Comparison of ENCODE assay signal across 8 cellular contexts in genomic region chr2:73290049-73290839, GRCh38. TPM values are rescaled to one million over a fixed set of nuclear protein-coding genes. Genes with fewer than 3 reads are reported as not detected.
DNase-seq lines count a peak whose midpoint lies in the region; ATAC-seq and TF ChIP-seq lines count a peak whose summit lies in the region.

No MANE protein-coding gene starts in this region.

- no peak for ATAC-seq in HG02623 (IDR thresholded peaks at IDR 0.05; ENCODE audit: unreplicated experiment)
- no peak for ATAC-seq in HG02981 (IDR thresholded peaks at IDR 0.05; ENCODE audit: unreplicated experiment)

- peaks cover 20 to 50% (median 37%) of the 10 kb centered on the region in 6 donors for H3K4me1 ChIP-seq in spleen

- POLR2A ChIA-PET in BJ (lab: Charles Lee), result no interaction called here

- 50 to 59% (median 54%) methylated on average over 6 of the region's 6 CpGs for WGBS in spleen, 5 donors

- peak; percentile 77 for TF ChIP-seq CTCF in BJ (IDR thresholded peaks at IDR 0.05; ENCODE audit: insufficient read depth, low read depth, low read length)
- TF ChIP-seq CTCF in GM13976 (IDR thresholded peaks at IDR 0.05; ENCODE audit: borderline replicate concordance, control extremely low read depth, extremely low read depth, insufficient read depth, missing control alignments), result peak; percentile 71
- TF ChIP-seq CTCF in spleen (IDR thresholded peaks at IDR 0.05 in 8 of 11, conservative IDR thresholded peaks at IDR 0.05 in 3 of 11), result peak in 8 of 11 experiments; percentile 8 to 64 (median 50)

- H3K4me3 ChIP-seq in BJ (ENCODE audit: low read depth, low read length) (no peak overlapping the region), spleen (no peak overlapping the region)

- DNase-seq in BJ (ENCODE audit: low read depth) (no peak), GM13976 (ENCODE audit: low spot score) (peak; percentile 57), NCI-H2227 treated with DMSO at 0.1 percent for 48 hours (lab: John Stamatoyannopoulos, UW) (peak; percentile 70), fibroblast of peridontal ligament (ENCODE audit: extremely low read depth) (peak; percentile 13), spleen (no peak)
- DNase-seq in activated CD4-positive, alpha-beta T cell treated with anti-CD3 and anti-CD28 coated beads, Interleukin-2, amount 50 U/mL, for 1 hour, result peak; percentile 51

- in situ Hi-C loops in GM13976 (cut with MboI; ENCODE audit: low sequenced_read_pairs, unreplicated experiment), result no loop called here

- TF ChIP-seq POLR2A in spleen (IDR thresholded peaks at IDR 0.05), result no peak

- intact Hi-C loops in spleen (cut with DNase I; ENCODE audit: low total_unique reads), result no loop called here

- H3K36me3 ChIP-seq in BJ (ENCODE audit: control insufficient read depth, insufficient read depth, low read length), result no peaks in the 10 kb centered on the region
- H3K36me3 ChIP-seq in spleen, result no peaks in the 10 kb centered on the region

- CTCF ChIA-PET in BJ (lab: Yijun Ruan, JAX), result interaction anchor here (0.7 to 2.9 kb wide), 13 partner anchors 10 to 891 kb away, joined by 3 to 14 read pairs (median 3); partner anchors contain the start of genes CCT7 and PRADC1

- H3K27me3 ChIP-seq in BJ (ENCODE audit: control insufficient read depth, insufficient read depth, low read length) (peaks cover 53% of the 10 kb centered on the region), spleen (replicated peaks in 1 of 7) (peaks cover 8 to 87% (median 59%) of the 10 kb centered on the region in 7 donors)

- H3K27ac ChIP-seq in spleen, result no peak overlapping the region

- H3K9me3 ChIP-seq in spleen, result peaks cover 0 to 5% (median 0%) of the 10 kb centered on the region in 8 donors

RNA-seq across cellular contexts. Expression of gene EGR4, which starts 3.1 kb away (rescaled TPM):
- polyA plus RNA-seq in BJ (2011; rRNA removed) (not detected in 2 replicates), spleen (under 1 TPM in 2 of 3 donors, not detected in 1; 0.02 to 0.03 TPM)
- not detected in 2 replicates for polyA minus RNA-seq in BJ (2011; rRNA and poly(A)+ RNA removed)
- not detected for total RNA-seq in spleen

RNA-seq across cellular contexts. Expression of gene FBXO41, which starts 6.0 kb away (rescaled TPM):
- polyA plus RNA-seq in BJ (2011; rRNA removed) (1.9 and 2.4 TPM in 2 replicates), spleen (10 to 100 TPM in 1 of 3 donors, 1 to 10 TPM in 2; 4.8 to 11.3 (median 8.0) TPM)
- 1.6 and 1.8 TPM in 2 replicates for polyA minus RNA-seq in BJ (2011; rRNA and poly(A)+ RNA removed)
- total RNA-seq in spleen, result 10 to 100 TPM; 10.0 to 15.9 (median 13.3) TPM

RNA-seq across cellular contexts. Expression of gene CCT7, which starts 56.1 kb away (rescaled TPM):
- polyA plus RNA-seq in BJ (2011; rRNA removed), result 254 and 285 TPM in 2 replicates
- polyA minus RNA-seq in BJ (2011; rRNA and poly(A)+ RNA removed), result 192 and 323 TPM in 2 replicates
- 100 to 1,000 TPM; 122 to 184 (median 148) TPM for total RNA-seq in spleen
- polyA plus RNA-seq in spleen, result 100 to 1,000 TPM; 112 to 165 (median 152) TPM

RNA-seq across cellular contexts. Expression of gene PRADC1, which starts 57.2 kb away (rescaled TPM):
- 19.4 and 19.7 TPM in 2 replicates for polyA plus RNA-seq in BJ (2011; rRNA removed)
- 13.6 and 16.9 TPM in 2 replicates for polyA minus RNA-seq in BJ (2011; rRNA and poly(A)+ RNA removed)
- total RNA-seq in spleen, result 10 to 100 TPM; 12.8 to 27.1 (median 22.8) TPM
- polyA plus RNA-seq in spleen, result 10 to 100 TPM; 10.4 to 29.5 (median 21.0) TPM

Comparison
In these comparisons a context has a peak if more than half of its experiments do, and no peak if none do; other contexts are left out.
1. DNase-seq: peak in GM13976 (single experiment), NCI-H2227 treated with DMSO at 0.1 percent for 48 hours (single experiment), activated CD4-positive, alpha-beta T cell treated with anti-CD3 and anti-CD28 coated beads, Interleukin-2, amount 50 U/mL, for 1 hour (single experiment) and fibroblast of peridontal ligament (single experiment); none in BJ (single experiment) and spleen (single experiment).
2. Peak in every context shown above with its lines, with median percentiles within 50 percentile points of each other: CTCF ChIP-seq.